Comparison of ENCODE assay signal across 1 cellular context in the genomic region with DNA sequence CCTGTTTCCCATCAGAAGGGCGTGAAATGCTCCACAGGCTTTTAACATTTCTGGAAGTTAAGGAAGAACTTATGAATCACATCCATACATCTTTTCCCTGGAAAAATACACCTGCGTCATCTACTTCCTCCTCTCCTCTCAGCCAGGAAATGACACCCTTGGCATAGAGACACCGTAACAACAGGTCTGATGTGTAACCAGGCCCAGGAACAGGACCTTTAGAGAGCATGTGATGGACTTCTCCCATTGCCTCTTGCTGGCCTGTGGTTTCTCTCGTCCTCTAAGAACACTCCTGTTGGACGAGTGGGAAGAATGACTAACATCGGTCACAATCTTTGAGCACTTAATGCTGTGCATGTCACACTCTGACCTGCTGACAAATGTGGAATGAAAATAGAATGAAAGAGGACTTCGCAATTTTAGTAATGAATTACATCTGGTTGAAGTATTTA.
TF ChIP-seq lines count a peak whose summit lies in the region.

No MANE protein-coding gene starts in this region.

TF ChIP-seq in K562, 482 proteins besides CTCF, POLR2A, EP300 and RAD21 (continued from another document):
- TF ChIP-seq, protein P1, sequence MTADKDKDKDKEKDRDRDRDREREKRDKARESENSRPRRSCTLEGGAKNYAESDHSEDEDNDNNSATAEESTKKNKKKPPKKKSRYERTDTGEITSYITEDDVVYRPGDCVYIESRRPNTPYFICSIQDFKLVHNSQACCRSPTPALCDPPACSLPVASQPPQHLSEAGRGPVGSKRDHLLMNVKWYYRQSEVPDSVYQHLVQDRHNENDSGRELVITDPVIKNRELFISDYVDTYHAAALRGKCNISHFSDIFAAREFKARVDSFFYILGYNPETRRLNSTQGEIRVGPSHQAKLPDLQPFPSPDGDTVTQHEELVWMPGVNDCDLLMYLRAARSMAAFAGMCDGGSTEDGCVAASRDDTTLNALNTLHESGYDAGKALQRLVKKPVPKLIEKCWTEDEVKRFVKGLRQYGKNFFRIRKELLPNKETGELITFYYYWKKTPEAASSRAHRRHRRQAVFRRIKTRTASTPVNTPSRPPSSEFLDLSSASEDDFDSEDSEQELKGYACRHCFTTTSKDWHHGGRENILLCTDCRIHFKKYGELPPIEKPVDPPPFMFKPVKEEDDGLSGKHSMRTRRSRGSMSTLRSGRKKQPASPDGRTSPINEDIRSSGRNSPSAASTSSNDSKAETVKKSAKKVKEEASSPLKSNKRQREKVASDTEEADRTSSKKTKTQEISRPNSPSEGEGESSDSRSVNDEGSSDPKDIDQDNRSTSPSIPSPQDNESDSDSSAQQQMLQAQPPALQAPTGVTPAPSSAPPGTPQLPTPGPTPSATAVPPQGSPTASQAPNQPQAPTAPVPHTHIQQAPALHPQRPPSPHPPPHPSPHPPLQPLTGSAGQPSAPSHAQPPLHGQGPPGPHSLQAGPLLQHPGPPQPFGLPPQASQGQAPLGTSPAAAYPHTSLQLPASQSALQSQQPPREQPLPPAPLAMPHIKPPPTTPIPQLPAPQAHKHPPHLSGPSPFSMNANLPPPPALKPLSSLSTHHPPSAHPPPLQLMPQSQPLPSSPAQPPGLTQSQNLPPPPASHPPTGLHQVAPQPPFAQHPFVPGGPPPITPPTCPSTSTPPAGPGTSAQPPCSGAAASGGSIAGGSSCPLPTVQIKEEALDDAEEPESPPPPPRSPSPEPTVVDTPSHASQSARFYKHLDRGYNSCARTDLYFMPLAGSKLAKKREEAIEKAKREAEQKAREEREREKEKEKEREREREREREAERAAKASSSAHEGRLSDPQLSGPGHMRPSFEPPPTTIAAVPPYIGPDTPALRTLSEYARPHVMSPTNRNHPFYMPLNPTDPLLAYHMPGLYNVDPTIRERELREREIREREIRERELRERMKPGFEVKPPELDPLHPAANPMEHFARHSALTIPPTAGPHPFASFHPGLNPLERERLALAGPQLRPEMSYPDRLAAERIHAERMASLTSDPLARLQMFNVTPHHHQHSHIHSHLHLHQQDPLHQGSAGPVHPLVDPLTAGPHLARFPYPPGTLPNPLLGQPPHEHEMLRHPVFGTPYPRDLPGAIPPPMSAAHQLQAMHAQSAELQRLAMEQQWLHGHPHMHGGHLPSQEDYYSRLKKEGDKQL (CRISPR knock-in tag; IDR thresholded peaks at IDR 0.05; ENCODE audit: borderline replicate concordance): no peak
- TF ChIP-seq FOXM1 (IDR thresholded peaks at IDR 0.05; ENCODE audit: low read depth) (no peak), FOXM1 (CRISPR knock-in tag; IDR thresholded peaks at IDR 0.05; ENCODE audit: low read depth) (no peak), XRCC3 (IDR thresholded peaks at IDR 0.05) (no peak), GATAD2A (IDR thresholded peaks at IDR 0.05) (no peak), RFX1 (IDR thresholded peaks at IDR 0.05) (no peak), CHD1 (IDR thresholded peaks at IDR 0.05; ENCODE audit: low read length) (no peak)
- TF ChIP-seq, protein P2, sequence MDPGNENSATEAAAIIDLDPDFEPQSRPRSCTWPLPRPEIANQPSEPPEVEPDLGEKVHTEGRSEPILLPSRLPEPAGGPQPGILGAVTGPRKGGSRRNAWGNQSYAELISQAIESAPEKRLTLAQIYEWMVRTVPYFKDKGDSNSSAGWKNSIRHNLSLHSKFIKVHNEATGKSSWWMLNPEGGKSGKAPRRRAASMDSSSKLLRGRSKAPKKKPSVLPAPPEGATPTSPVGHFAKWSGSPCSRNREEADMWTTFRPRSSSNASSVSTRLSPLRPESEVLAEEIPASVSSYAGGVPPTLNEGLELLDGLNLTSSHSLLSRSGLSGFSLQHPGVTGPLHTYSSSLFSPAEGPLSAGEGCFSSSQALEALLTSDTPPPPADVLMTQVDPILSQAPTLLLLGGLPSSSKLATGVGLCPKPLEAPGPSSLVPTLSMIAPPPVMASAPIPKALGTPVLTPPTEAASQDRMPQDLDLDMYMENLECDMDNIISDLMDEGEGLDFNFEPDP (CRISPR knock-in tag; IDR thresholded peaks at IDR 0.05): no peak
- TF ChIP-seq, protein P3, sequence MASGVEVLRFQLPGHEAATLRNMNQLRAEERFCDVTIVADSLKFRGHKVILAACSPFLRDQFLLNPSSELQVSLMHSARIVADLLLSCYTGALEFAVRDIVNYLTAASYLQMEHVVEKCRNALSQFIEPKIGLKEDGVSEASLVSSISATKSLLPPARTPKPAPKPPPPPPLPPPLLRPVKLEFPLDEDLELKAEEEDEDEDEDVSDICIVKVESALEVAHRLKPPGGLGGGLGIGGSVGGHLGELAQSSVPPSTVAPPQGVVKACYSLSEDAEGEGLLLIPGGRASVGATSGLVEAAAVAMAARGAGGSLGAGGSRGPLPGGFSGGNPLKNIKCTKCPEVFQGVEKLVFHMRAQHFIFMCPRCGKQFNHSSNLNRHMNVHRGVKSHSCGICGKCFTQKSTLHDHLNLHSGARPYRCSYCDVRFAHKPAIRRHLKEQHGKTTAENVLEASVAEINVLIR (CRISPR knock-in tag; IDR thresholded peaks at IDR 0.05): no peak
- TF ChIP-seq, protein P4, sequence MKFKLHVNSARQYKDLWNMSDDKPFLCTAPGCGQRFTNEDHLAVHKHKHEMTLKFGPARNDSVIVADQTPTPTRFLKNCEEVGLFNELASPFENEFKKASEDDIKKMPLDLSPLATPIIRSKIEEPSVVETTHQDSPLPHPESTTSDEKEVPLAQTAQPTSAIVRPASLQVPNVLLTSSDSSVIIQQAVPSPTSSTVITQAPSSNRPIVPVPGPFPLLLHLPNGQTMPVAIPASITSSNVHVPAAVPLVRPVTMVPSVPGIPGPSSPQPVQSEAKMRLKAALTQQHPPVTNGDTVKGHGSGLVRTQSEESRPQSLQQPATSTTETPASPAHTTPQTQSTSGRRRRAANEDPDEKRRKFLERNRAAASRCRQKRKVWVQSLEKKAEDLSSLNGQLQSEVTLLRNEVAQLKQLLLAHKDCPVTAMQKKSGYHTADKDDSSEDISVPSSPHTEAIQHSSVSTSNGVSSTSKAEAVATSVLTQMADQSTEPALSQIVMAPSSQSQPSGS (CRISPR knock-in tag; IDR thresholded peaks at IDR 0.05): no peak
TF ChIP-seq in K562: peak in this region for 0.
